31 cellular contexts compared by ENCODE assay signal in genomic region chr16:49785970-49786369, GRCh38.
"Had no signal": no experiment of that assay in that cellular context is flagged by ENCODE, and none has a peak within 500 bp of the region (broad histone marks: within the 10 kb centered on the region; RNA-seq: fewer than 3 reads in every experiment).

No MANE protein-coding gene starts in this region.

- H3K27ac Mint-ChIP-seq: activated CD4-positive, alpha-beta memory T cell treated with anti-CD3 and anti-CD28 coated beads for 36 hours; activated CD4-positive, alpha-beta T cell treated with anti-CD3 and anti-CD28 coated beads for 36 hours; activated CD4-positive, alpha-beta T cell treated with anti-CD3 and anti-CD28 coated beads, Interleukin-2, amount 10 ng/mL, durations not matched to agents 24 days and 14 days; activated CD8-positive, alpha-beta memory T cell treated with anti-CD3 and anti-CD28 coated beads, Interleukin-2, amount 10 ng/mL, durations not matched to agents 7 days and 5 days; activated CD8-positive, alpha-beta T cell treated with anti-CD3 and anti-CD28 coated beads, Interleukin-2, amount 10 ng/mL, durations not matched to agents 7 days and 5 days; activated naive CD4-positive, alpha-beta T cell treated with anti-CD3 and anti-CD28 coated beads for 36 hours; activated naive CD4-positive, alpha-beta T cell treated with anti-CD3 and anti-CD28 coated beads, Interleukin-2, amount 50 U/mL, for 24 hours; activated naive CD8-positive, alpha-beta T cell treated with anti-CD3 and anti-CD28 coated beads for 36 hours; activated naive CD8-positive, alpha-beta T cell treated with anti-CD3 and anti-CD28 coated beads, Interleukin-2, amount 50 U/mL, for 24 hours; activated T-helper 1 cell treated with anti-CD3 and anti-CD28 coated beads, Interleukin-12 subunit alpha, Interleukin-12 subunit beta, Interleukin-2, Interleukin-4 antibody, amounts not matched to agents 30 ng/mL and 10 ng/mL and 1 ng/mL, durations not matched to agents 14 hours and 24 hours and 36 hours; activated T-helper 2 cell treated with anti-CD3 and anti-CD28 coated beads, Interferon-gamma antibody, Interleukin-2, Interleukin-4, amounts not matched to agents 10 μg/mL and 5 μg/mL and 100 μg/mL, durations not matched to agents 14 hours and 24 hours and 36 hours; dendritic cell treated with granulocyte-macrophage colony-stimulating factor and Interleukin-4, amounts not matched to agents 40 ng/mL and 50 ng/mL, for 4 days had no signal

- ATAC-seq: activated CD4-positive, alpha-beta T cell treated with anti-CD3 and anti-CD28 coated beads for 36 hours; activated CD8-positive, alpha-beta memory T cell treated with anti-CD3 and anti-CD28 coated beads, Interleukin-2, amount 10 ng/mL, durations not matched to agents 7 days and 5 days; activated CD8-positive, alpha-beta T cell treated with anti-CD3 and anti-CD28 coated beads, Interleukin-2, amount 10 ng/mL, durations not matched to agents 7 days and 5 days; activated naive CD8-positive, alpha-beta T cell treated with anti-CD3 and anti-CD28 coated beads, Interleukin-2, amount 50 U/mL, for 24 hours; foreskin keratinocyte; gastrocnemius medialis; heart right ventricle had no signal

- H3K36me3 ChIP-seq: adrenal gland, brain microvascular endothelial cell, esophagus muscularis mucosa, gastrocnemius medialis had no signal

- H3K4me1 ChIP-seq: adrenal gland, foreskin keratinocyte had no signal

- H3K9me3 ChIP-seq: adrenal gland, esophagus muscularis mucosa, gastrocnemius medialis, heart right ventricle had no signal

- DNase-seq: activated CD4-positive, alpha-beta memory T cell treated with anti-CD3 and anti-CD28 coated beads for 36 hours; activated CD4-positive, alpha-beta T cell treated with anti-CD3 and anti-CD28 coated beads for 36 hours; activated CD4-positive, alpha-beta T cell treated with anti-CD3 and anti-CD28 coated beads, Interleukin-2, amount 10 ng/mL, durations not matched to agents 24 days and 14 days; activated CD4-positive, CD25-positive, alpha-beta regulatory T cell; activated CD4-positive, CD25-positive, alpha-beta regulatory T cell treated with anti-CD3 and anti-CD28 coated beads, Interleukin-2, amount 50 U/mL, for 72 hours; activated CD8-positive, alpha-beta memory T cell treated with anti-CD3 and anti-CD28 coated beads, Interleukin-2, amount 10 ng/mL, durations not matched to agents 7 days and 5 days; activated CD8-positive, alpha-beta memory T cell treated with anti-CD3 and anti-CD28 coated beads, Interleukin-2, amount 50 U/mL, for 4 hours; activated CD8-positive, alpha-beta T cell treated with anti-CD3 and anti-CD28 coated beads, Interleukin-2, amount 10 ng/mL, durations not matched to agents 7 days and 5 days; activated effector memory CD4-positive, alpha-beta T cell treated with anti-CD3 and anti-CD28 coated beads, Interleukin-2, amount 50 U/mL, for 16 hours; activated naive CD4-positive, alpha-beta T cell treated with anti-CD3 and anti-CD28 coated beads for 36 hours; activated naive CD8-positive, alpha-beta T cell treated with anti-CD3 and anti-CD28 coated beads for 36 hours; activated naive CD8-positive, alpha-beta T cell treated with anti-CD3 and anti-CD28 coated beads, Interleukin-2, amount 50 U/mL, for 24 hours; activated T-cell treated with anti-CD3 and anti-CD28 coated beads, Interleukin-2, amount 50 U/mL, for 1 hour; activated T-cell treated with anti-CD3 and anti-CD28 coated beads, Interleukin-2, amount 50 U/mL, for 48 hours; adrenal gland; amygdala; brain microvascular endothelial cell; dorsolateral prefrontal cortex; effector memory CD4-positive, alpha-beta T cell; erythroblast; foreskin keratinocyte; gastrocnemius medialis; heart right ventricle; T-helper 2 cell had no signal

- H3K4me1 Mint-ChIP-seq: activated CD4-positive, alpha-beta T cell treated with anti-CD3 and anti-CD28 coated beads for 36 hours; activated CD4-positive, alpha-beta T cell treated with anti-CD3 and anti-CD28 coated beads, Interleukin-2, amount 10 ng/mL, durations not matched to agents 24 days and 14 days; activated CD8-positive, alpha-beta memory T cell treated with anti-CD3 and anti-CD28 coated beads, Interleukin-2, amount 10 ng/mL, durations not matched to agents 7 days and 5 days; activated naive CD4-positive, alpha-beta T cell treated with anti-CD3 and anti-CD28 coated beads, Interleukin-2, amount 50 U/mL, for 24 hours; activated naive CD8-positive, alpha-beta T cell treated with anti-CD3 and anti-CD28 coated beads for 36 hours; activated naive CD8-positive, alpha-beta T cell treated with anti-CD3 and anti-CD28 coated beads, Interleukin-2, amount 50 U/mL, for 24 hours; central memory CD8-positive, alpha-beta T cell had no signal

- H3K27me3 ChIP-seq: adrenal gland, brain microvascular endothelial cell, dorsolateral prefrontal cortex, esophagus muscularis mucosa, foreskin keratinocyte, gastrocnemius medialis, heart right ventricle had no signal

- H3K27ac ChIP-seq: adrenal gland, brain microvascular endothelial cell, dorsolateral prefrontal cortex, esophagus muscularis mucosa, foreskin keratinocyte, gastrocnemius medialis, heart right ventricle had no signal

- H3K27me3 Mint-ChIP-seq: activated CD4-positive, alpha-beta memory T cell treated with anti-CD3 and anti-CD28 coated beads for 36 hours; activated CD4-positive, alpha-beta T cell treated with anti-CD3 and anti-CD28 coated beads for 36 hours; activated CD4-positive, alpha-beta T cell treated with anti-CD3 and anti-CD28 coated beads, Interleukin-2, amount 10 ng/mL, durations not matched to agents 24 days and 14 days; activated CD8-positive, alpha-beta memory T cell treated with anti-CD3 and anti-CD28 coated beads, Interleukin-2, amount 10 ng/mL, durations not matched to agents 7 days and 5 days; activated naive CD4-positive, alpha-beta T cell treated with anti-CD3 and anti-CD28 coated beads, Interleukin-2, amount 50 U/mL, for 24 hours; activated naive CD8-positive, alpha-beta T cell treated with anti-CD3 and anti-CD28 coated beads for 36 hours; activated naive CD8-positive, alpha-beta T cell treated with anti-CD3 and anti-CD28 coated beads, Interleukin-2, amount 50 U/mL, for 24 hours had no signal

- H3K4me3 ChIP-seq: adrenal gland, coronary artery, dorsolateral prefrontal cortex, esophagus muscularis mucosa, gastrocnemius medialis, heart right ventricle had no signal

- H3K36me3 Mint-ChIP-seq: activated CD4-positive, alpha-beta memory T cell treated with anti-CD3 and anti-CD28 coated beads for 36 hours; activated CD8-positive, alpha-beta memory T cell treated with anti-CD3 and anti-CD28 coated beads, Interleukin-2, amount 10 ng/mL, durations not matched to agents 7 days and 5 days; activated naive CD4-positive, alpha-beta T cell treated with anti-CD3 and anti-CD28 coated beads, Interleukin-2, amount 50 U/mL, for 24 hours; activated naive CD8-positive, alpha-beta T cell treated with anti-CD3 and anti-CD28 coated beads for 36 hours had no signal

- H3K9me3 Mint-ChIP-seq: activated CD4-positive, alpha-beta memory T cell treated with anti-CD3 and anti-CD28 coated beads for 36 hours; activated CD4-positive, alpha-beta T cell treated with anti-CD3 and anti-CD28 coated beads, Interleukin-2, amount 10 ng/mL, durations not matched to agents 24 days and 14 days; activated naive CD4-positive, alpha-beta T cell treated with anti-CD3 and anti-CD28 coated beads for 36 hours; activated naive CD4-positive, alpha-beta T cell treated with anti-CD3 and anti-CD28 coated beads, Interleukin-2, amount 50 U/mL, for 24 hours; activated naive CD8-positive, alpha-beta T cell treated with anti-CD3 and anti-CD28 coated beads for 36 hours; activated naive CD8-positive, alpha-beta T cell treated with anti-CD3 and anti-CD28 coated beads, Interleukin-2, amount 50 U/mL, for 24 hours; activated T-helper 1 cell treated with anti-CD3 and anti-CD28 coated beads, Interleukin-12 subunit alpha, Interleukin-12 subunit beta, Interleukin-2, Interleukin-4 antibody, amounts not matched to agents 30 ng/mL and 10 ng/mL and 1 ng/mL, durations not matched to agents 14 hours and 24 hours and 36 hours; activated T-helper 2 cell treated with anti-CD3 and anti-CD28 coated beads, Interferon-gamma antibody, Interleukin-2, Interleukin-4, amounts not matched to agents 10 μg/mL and 5 μg/mL and 100 μg/mL, durations not matched to agents 14 hours and 24 hours and 36 hours; central memory CD8-positive, alpha-beta T cell; dendritic cell treated with granulocyte-macrophage colony-stimulating factor and Interleukin-4, amounts not matched to agents 40 ng/mL and 50 ng/mL, for 4 days had no signal

- H3K4me3 Mint-ChIP-seq: activated CD4-positive, alpha-beta memory T cell treated with anti-CD3 and anti-CD28 coated beads for 36 hours; activated CD4-positive, alpha-beta T cell treated with anti-CD3 and anti-CD28 coated beads for 36 hours; activated CD4-positive, alpha-beta T cell treated with anti-CD3 and anti-CD28 coated beads, Interleukin-2, amount 10 ng/mL, durations not matched to agents 24 days and 14 days; activated CD8-positive, alpha-beta memory T cell treated with anti-CD3 and anti-CD28 coated beads, Interleukin-2, amount 10 ng/mL, durations not matched to agents 7 days and 5 days; activated CD8-positive, alpha-beta T cell treated with anti-CD3 and anti-CD28 coated beads, Interleukin-2, amount 10 ng/mL, durations not matched to agents 7 days and 5 days; activated naive CD4-positive, alpha-beta T cell treated with anti-CD3 and anti-CD28 coated beads for 36 hours; activated naive CD4-positive, alpha-beta T cell treated with anti-CD3 and anti-CD28 coated beads, Interleukin-2, amount 50 U/mL, for 24 hours; activated naive CD8-positive, alpha-beta T cell treated with anti-CD3 and anti-CD28 coated beads for 36 hours; activated naive CD8-positive, alpha-beta T cell treated with anti-CD3 and anti-CD28 coated beads, Interleukin-2, amount 50 U/mL, for 24 hours; activated T-helper 1 cell treated with anti-CD3 and anti-CD28 coated beads, Interleukin-12 subunit alpha, Interleukin-12 subunit beta, Interleukin-2, Interleukin-4 antibody, amounts not matched to agents 30 ng/mL and 10 ng/mL and 1 ng/mL, durations not matched to agents 14 hours and 24 hours and 36 hours; central memory CD8-positive, alpha-beta T cell; dendritic cell treated with granulocyte-macrophage colony-stimulating factor and Interleukin-4, amounts not matched to agents 40 ng/mL and 50 ng/mL, for 4 days had no signal
